7 cellular contexts compared by ENCODE assay signal in the genomic region with DNA sequence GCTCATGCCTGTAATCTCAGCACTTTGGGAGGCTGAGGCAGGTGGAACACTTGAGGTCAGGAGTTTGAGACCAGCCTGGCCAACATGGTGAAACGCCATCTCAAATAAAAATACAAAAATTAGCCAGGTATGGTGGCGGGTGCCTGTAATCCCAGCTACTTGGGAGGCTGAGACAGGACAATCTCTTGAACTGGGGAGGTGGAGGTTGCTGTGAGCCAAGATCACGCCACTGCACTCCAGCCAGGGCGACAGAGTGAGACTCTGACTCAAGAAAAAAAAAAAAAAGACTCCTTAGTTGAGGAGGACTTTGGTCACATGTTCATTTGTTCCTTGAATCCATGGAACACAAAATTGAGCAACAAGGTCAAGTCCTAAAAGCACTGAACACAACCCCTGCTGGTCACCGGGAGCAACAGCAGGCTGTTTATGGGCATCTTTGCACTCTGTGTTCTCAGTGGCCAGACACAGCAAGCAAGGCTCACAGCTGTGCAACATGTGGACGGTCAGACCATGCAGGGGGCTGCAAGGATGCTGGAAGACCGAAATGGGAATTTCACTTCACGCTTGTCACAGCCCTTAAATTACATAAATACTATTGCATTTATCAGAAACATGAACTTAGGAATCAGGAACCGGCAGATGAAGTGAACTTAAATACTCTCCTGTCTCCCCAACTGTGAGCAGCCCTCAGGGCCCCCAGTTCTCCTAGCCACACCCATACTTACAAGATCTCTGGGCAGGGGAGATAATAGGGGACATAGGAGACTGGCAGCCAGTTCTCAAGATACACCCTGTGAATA. TPM values are rescaled to one million over a fixed set of nuclear protein-coding genes. Genes with fewer than 3 reads are reported as not detected.
DNase-seq lines count a peak whose midpoint lies in the region; ATAC-seq, FAIRE-seq and TF ChIP-seq lines count a peak whose summit lies in the region.

No MANE protein-coding gene starts in this region.

- H3K36me3 Mint-ChIP-seq in MCF 10A (ENCODE audit: insufficient read depth, unreplicated experiment) = no peaks in the 10 kb centered on the region

- peak overlapping the region; percentile 63 for H3K27ac Mint-ChIP-seq in MCF 10A (ENCODE audit: low read depth, unreplicated experiment)

- peak; percentile 87 for DNase-seq in HuH-7.5 (ENCODE audit: low spot score)
- DNase-seq in SHP77 treated with DMSO at 0.1 percent for 48 hours (lab: John Stamatoyannopoulos, UW) = peak; percentile 23
- DNase-seq in MCF 10A (ENCODE audit: unreplicated experiment) = peak; percentile 86
- no peak for DNase-seq in kidney epithelial cell (ENCODE audit: low read depth)
- peak; percentile 14 for DNase-seq in stimulated activated naive CD4-positive, alpha-beta T cell treated with Interleukin-2 at 50 U/mL for 16 hours (lab: John Stamatoyannopoulos, UW)

- H3K36me3 ChIP-seq in kidney epithelial cell (ENCODE audit: control insufficient read depth, insufficient read depth, low read length) = no peaks in the 10 kb centered on the region

- no peaks in the 10 kb centered on the region for H3K27me3 Mint-ChIP-seq in MCF 10A (ENCODE audit: insufficient read depth, unreplicated experiment)

- POLR2A ChIA-PET in MCF 10A (lab: Yijun Ruan, JAX) = interaction anchor here (0.7 to 1.0 kb wide), 2 partner anchors 12 to 169 kb away, joined by 3 read pairs; no protein-coding TSS in a partner anchor

- TF ChIP-seq CTCF in MCF 10A (IDR thresholded peaks at IDR 0.05; ENCODE audit: unreplicated experiment) = peak; percentile 59
- peak; percentile 66 for TF ChIP-seq CTCF in kidney epithelial cell (IDR thresholded peaks at IDR 0.05; ENCODE audit: insufficient read depth, low read length, poor library complexity, severe bottlenecking)

- H3K4me3 Mint-ChIP-seq in MCF 10A (ENCODE audit: unreplicated experiment) = no peak overlapping the region

- intact Hi-C loops in MCF 10A (cut with micrococcal nuclease) = no loop called here

- no peak overlapping the region for H3K4me3 ChIP-seq in kidney epithelial cell (ENCODE audit: low read depth, low read length)

- no TSS peak for BruUV-seq in MCF 10A (replicated peaks; lab: Mats Ljungman, UMichigan)

- no peak for ATAC-seq in HG02610 (IDR thresholded peaks at IDR 0.05; ENCODE audit: unreplicated experiment)

- H3K9me3 Mint-ChIP-seq in MCF 10A (ENCODE audit: unreplicated experiment) = no peaks in the 10 kb centered on the region

- CTCF ChIA-PET in MCF 10A (lab: Yijun Ruan, JAX) = interaction anchor here (0.6 to 1.2 kb wide), 5 partner anchors 10 to 908 kb away, joined by 3 to 6 read pairs (median 4); no protein-coding TSS in a partner anchor

- peaks cover 4% of the 10 kb centered on the region for H3K27me3 ChIP-seq in kidney epithelial cell (ENCODE audit: control insufficient read depth, insufficient read depth, low read length)

- peak; percentile 83 for FAIRE-seq in G401.6 (lab: Jason Lieb, UNC)

- no peaks in the 10 kb centered on the region for H3K4me1 Mint-ChIP-seq in MCF 10A (ENCODE audit: insufficient read depth, unreplicated experiment)

RNA-seq across cellular contexts. Expression of a gene that starts 2.8 kb away (rescaled TPM):
- not detected in 2 replicates for total RNA-seq in MCF 10A (2022)
- 8.8 and 12.4 TPM in 2 replicates for total RNA-seq in kidney epithelial cell

RNA-seq across cellular contexts. Expression of a gene that starts 39.9 kb away (rescaled TPM):
- total RNA-seq in MCF 10A (2022) (14.2 and 15.4 TPM in 2 replicates), kidney epithelial cell (39.9 and 43.7 TPM in 2 replicates)

RNA-seq across cellular contexts. Expression of a gene that starts 48.1 kb away (rescaled TPM):
- total RNA-seq in MCF 10A (2022) (not detected in 2 replicates), kidney epithelial cell (not detected in 2 replicates)
